ENCODE assay signal across 8 cellular contexts in the genomic region with DNA sequence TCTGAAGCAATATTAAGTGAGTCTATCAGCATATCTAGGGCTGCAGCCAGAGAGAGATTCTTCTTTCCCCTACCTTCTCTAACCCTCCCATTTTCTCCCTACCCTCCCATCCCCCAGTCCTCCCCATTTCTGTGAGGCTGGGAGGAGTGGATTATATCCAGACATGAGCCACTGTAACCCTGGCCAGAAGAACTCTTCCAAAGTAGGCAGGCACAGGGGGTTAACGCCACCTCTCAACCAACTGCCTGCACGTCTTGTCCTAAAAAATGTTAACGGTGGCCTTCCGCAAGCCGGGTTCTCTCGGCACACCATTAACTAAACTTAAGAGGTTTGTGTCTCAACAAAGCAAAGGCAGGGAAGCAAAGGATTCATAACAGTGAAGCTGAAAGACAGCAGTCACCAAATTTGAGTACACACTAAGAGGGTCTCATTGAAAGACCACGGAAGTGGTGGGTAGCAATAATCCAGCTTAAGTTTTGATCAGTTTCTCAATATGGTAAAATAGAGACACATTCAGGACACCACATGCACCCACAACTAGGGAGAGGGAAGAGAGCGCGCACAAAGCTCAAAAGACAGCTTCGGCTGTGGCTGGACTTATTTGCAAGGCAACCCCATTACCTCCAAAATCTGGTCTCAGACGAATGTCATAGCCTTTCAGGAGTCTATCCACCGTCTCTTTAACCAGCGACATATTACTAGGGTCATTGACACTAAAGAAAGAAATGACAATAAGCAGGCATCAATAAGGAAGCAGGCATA. TPM values are rescaled to one million over a fixed set of nuclear protein-coding genes. Genes with fewer than 3 reads are reported as not detected.
DNase-seq lines count a peak whose midpoint lies in the region; ATAC-seq and TF ChIP-seq lines count a peak whose summit lies in the region.

No MANE protein-coding gene starts in this region.

- H3K27ac Mint-ChIP-seq in CD4-positive, alpha-beta T cell: no peak overlapping the region
- H3K27ac Mint-ChIP-seq in T-helper 17 cell (no peak overlapping the region), mesothelial cell of epicardium (no peak overlapping the region)

- peaks cover 59% of the 10 kb centered on the region for H3K27me3 ChIP-seq in CD4-positive, alpha-beta T cell (ENCODE audit: control insufficient read depth, insufficient read depth, low read length)

- DNase-seq in CD4-positive, alpha-beta T cell: no peak
- DNase-seq in T-helper 17 cell (no peak), mesothelial cell of epicardium (ENCODE audit: low spot score in 2 of 2, unreplicated experiment in 2 of 2) (no peak), inferior parietal cortex (ENCODE audit: extremely low spot score) (no peak), 8988T (no peak)
- no peak for DNase-seq in stimulated activated CD4-positive, alpha-beta T cell treated with anti-CD3 and anti-CD28 coated beads, Interleukin-12 subunit alpha, Interleukin-12 subunit beta, amount 100 ng/mL, for 4 hours
- no peak for DNase-seq in activated effector memory CD4-positive, alpha-beta T cell treated with anti-CD3 and anti-CD28 coated beads, Interleukin-2, amount 50 U/mL, for 16 hours

- CTCF ChIA-PET in CD4-positive, alpha-beta T cell (lab: Charles Lee): no interaction called here

- H3K4me1 Mint-ChIP-seq in CD4-positive, alpha-beta T cell (ENCODE audit: low read depth): peaks cover 15% of the 10 kb centered on the region
- H3K4me1 Mint-ChIP-seq in T-helper 17 cell (no peaks in the 10 kb centered on the region), mesothelial cell of epicardium (peaks cover 24% of the 10 kb centered on the region)

- ATAC-seq in CD4-positive, alpha-beta T cell (ENCODE audit: poor library complexity): no peak
- ATAC-seq in GM19463 (IDR thresholded peaks at IDR 0.05; ENCODE audit: unreplicated experiment) (peak; percentile 7), T-helper 17 cell (no peak)

- peaks cover 4% of the 10 kb centered on the region for H3K9me3 Mint-ChIP-seq in CD4-positive, alpha-beta T cell
- H3K9me3 Mint-ChIP-seq in mesothelial cell of epicardium: peaks cover 3% of the 10 kb centered on the region

- POLR2A ChIA-PET in CD4-positive, alpha-beta T cell (lab: Charles Lee): no interaction called here

- H3K9me3 ChIP-seq in CD4-positive, alpha-beta T cell (ENCODE audit: control insufficient read depth, low read length): no peaks in the 10 kb centered on the region
- H3K9me3 ChIP-seq in T-helper 17 cell (ENCODE audit: control insufficient read depth, low read length, poor library complexity, severe bottlenecking): no peaks in the 10 kb centered on the region

- H3K4me3 Mint-ChIP-seq in CD4-positive, alpha-beta T cell: peak overlapping the region; percentile 21
- H3K4me3 Mint-ChIP-seq in T-helper 17 cell (peak overlapping the region; percentile 74), mesothelial cell of epicardium (peak overlapping the region; percentile 72)

- TF ChIP-seq CTCF in CD4-positive, alpha-beta T cell (IDR thresholded peaks at IDR 0.05): no peak
- no peak for TF ChIP-seq CTCF in mesothelial cell of epicardium (IDR thresholded peaks at IDR 0.05; ENCODE audit: unreplicated experiment)

- peaks cover 79% of the 10 kb centered on the region for H3K27me3 Mint-ChIP-seq in CD4-positive, alpha-beta T cell
- H3K27me3 Mint-ChIP-seq in T-helper 17 cell (peaks cover 40% of the 10 kb centered on the region), mesothelial cell of epicardium (ENCODE audit: low read depth) (peaks cover 88% of the 10 kb centered on the region)

- intact Hi-C loops in CD4-positive, alpha-beta T cell (cut with DNase I, micrococcal nuclease): no loop called here

- no peaks in the 10 kb centered on the region for H3K36me3 Mint-ChIP-seq in CD4-positive, alpha-beta T cell (ENCODE audit: low read depth)
- H3K36me3 Mint-ChIP-seq in T-helper 17 cell (ENCODE audit: low read depth) (no peaks in the 10 kb centered on the region), mesothelial cell of epicardium (no peaks in the 10 kb centered on the region)

- no peak overlapping the region for H3K27ac ChIP-seq in CD4-positive, alpha-beta T cell (ENCODE audit: low read depth, low read length)

RNA-seq across cellular contexts. Expression of a gene that starts 0.6 kb away (rescaled TPM):
- total RNA-seq in CD4-positive, alpha-beta T cell: not detected
- total RNA-seq in T-helper 17 cell: not detected
- 0.75 to 0.78 TPM (median 0.76 TPM) in 3 replicates for total RNA-seq in mesothelial cell of epicardium

Comparison
In these comparisons a context has a peak if more than half of its experiments do, and no peak if none do; other contexts are left out.
1. H3K4me3 Mint-ChIP-seq: peak in every context shown above with its lines; median percentile 74 in T-helper 17 cell; 72 in mesothelial cell of epicardium; 21 in CD4-positive, alpha-beta T cell.